23 cellular contexts compared by ENCODE assay signal in the genomic region with DNA sequence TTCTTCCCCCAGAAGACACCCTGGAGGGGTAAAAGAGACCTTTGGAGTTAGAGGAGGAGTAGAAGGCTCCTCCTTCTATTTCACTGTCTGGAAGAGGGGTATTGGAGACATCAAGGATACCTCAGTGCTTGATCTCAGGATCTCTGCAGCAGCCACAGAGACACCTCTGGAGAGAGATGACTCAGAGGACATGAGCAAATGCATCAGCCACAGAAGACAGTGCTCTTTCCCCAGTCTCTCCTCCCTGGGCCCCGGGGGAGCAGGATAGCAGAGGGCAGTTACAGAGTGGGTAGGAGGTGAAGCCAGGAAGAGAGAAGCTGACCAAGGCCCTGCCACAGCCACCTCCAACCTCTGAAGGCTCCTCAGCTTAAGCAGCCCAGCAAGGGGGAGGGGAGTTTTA. TPM values are rescaled to one million over a fixed set of nuclear protein-coding genes. Genes with fewer than 3 reads are reported as not detected.
"Had no signal": no experiment of that assay in that cellular context is flagged by ENCODE, and none has a peak within 500 bp of the region (broad histone marks: within the 10 kb centered on the region; RNA-seq: fewer than 3 reads in every experiment).

No MANE protein-coding gene starts in this region.

- H3K4me3 ChIP-seq: left ventricle myocardium inferior, prostate gland, right atrium auricular region, thoracic aorta, upper lobe of left lung had no signal

- DNase-seq: activated effector memory CD4-positive, alpha-beta T cell treated with Interleukin-2 at 50 U/mL for 16 hours; activated T-cell treated with anti-CD3 and anti-CD28 coated beads, Interleukin-2, amount 50 U/mL, for 1 hour; amygdala; dermis blood vessel endothelial cell; effector memory CD8-positive, alpha-beta T cell; hypothalamus; kidney; left ventricle myocardium inferior; mammary epithelial cell; stimulated activated CD4-positive, alpha-beta T cell treated with anti-CD3 and anti-CD28 coated beads, Interleukin-2, amount 100 ng/mL, for 24 hours; T1000; upper lobe of left lung had no signal

- H3K36me3 Mint-ChIP-seq: activated naive CD8-positive, alpha-beta T cell had no signal

- H3K27ac Mint-ChIP-seq: activated naive CD8-positive, alpha-beta T cell; effector memory CD8-positive, alpha-beta T cell had no signal

- ATAC-seq: effector memory CD8-positive, alpha-beta T cell had no signal

- H3K4me3 Mint-ChIP-seq: activated naive CD8-positive, alpha-beta T cell; effector memory CD8-positive, alpha-beta T cell; neural crest cell had no signal

- H3K9me3 Mint-ChIP-seq: effector memory CD8-positive, alpha-beta T cell had no signal

RNA-seq across cellular contexts. Expression of a gene that starts 15.3 kb away (rescaled TPM):
- total RNA-seq: cardiac septum; dermis blood vessel endothelial cell; frontal cortex; kidney; left ventricle myocardium inferior; mammary epithelial cell; myocyte; neural crest cell; osteoblast; prostate gland; right atrium auricular region; skeletal muscle tissue; T-helper 1 cell treated with Interleukin-12 subunit alpha and Interleukin-12 subunit beta and Interleukin-4 antibody, amounts not matched to agents 30 ng/mL and 1 ng/mL, for 36 hours; thoracic aorta; upper lobe of left lung had no signal

RNA-seq across cellular contexts. Expression of a gene that starts 34.2 kb away (rescaled TPM):
- total RNA-seq: cardiac septum; dermis blood vessel endothelial cell; kidney; left ventricle myocardium inferior; mammary epithelial cell; myocyte; neural crest cell; osteoblast; right atrium auricular region; skeletal muscle tissue; T-helper 1 cell treated with Interleukin-12 subunit alpha and Interleukin-12 subunit beta and Interleukin-4 antibody, amounts not matched to agents 30 ng/mL and 1 ng/mL, for 36 hours; thoracic aorta; upper lobe of left lung had no signal
